14 cellular contexts compared by ENCODE assay signal in genomic region chr4:4880492-4880891, GRCh38. TPM values are rescaled to one million over a fixed set of nuclear protein-coding genes. Genes with fewer than 3 reads are reported as not detected.
DNase-seq lines count a peak whose midpoint lies in the region; TF ChIP-seq lines count a peak whose summit lies in the region.
"Had no signal": no experiment of that assay in that cellular context is flagged by ENCODE, and none has a peak within 500 bp of the region (broad histone marks: within the 10 kb centered on the region; RNA-seq: fewer than 3 reads in every experiment).

No MANE protein-coding gene starts in this region.

- peaks cover 18% of the 10 kb centered on the region for H3K27me3 ChIP-seq in cardiac muscle cell
- H3K27me3 ChIP-seq in right atrium auricular region = no peaks in the 10 kb centered on the region
- peaks cover 22% of the 10 kb centered on the region for H3K27me3 ChIP-seq in endodermal cell (ENCODE audit: control insufficient read depth, insufficient read depth, low read length, poor library complexity, severe bottlenecking)
- peaks cover 5% of the 10 kb centered on the region for H3K27me3 ChIP-seq in smooth muscle cell (ENCODE audit: low read depth)

- H4K20me1 ChIP-seq in OCI-LY7 (ENCODE audit: insufficient read depth, low read length) (no peaks in the 10 kb centered on the region), smooth muscle cell (ENCODE audit: low read depth) (no peaks in the 10 kb centered on the region)

- intact Hi-C loops in OCI-LY7 (cut with micrococcal nuclease; ENCODE audit: unreplicated experiment) = loop anchor here (2.0 kb wide), 1 partner anchor 392 kb away; no protein-coding TSS in a partner anchor

- H3K4me1 Mint-ChIP-seq in endodermal cell = no peaks in the 10 kb centered on the region

- BruUV-seq in OCI-LY7 (replicated peaks; lab: Mats Ljungman, UMichigan) = no TSS peak

- H3K79me2 ChIP-seq in OCI-LY7 (ENCODE audit: insufficient read depth, low read depth, low read length) = no peaks in the 10 kb centered on the region
- H3K79me2 ChIP-seq in smooth muscle cell (ENCODE audit: low read depth) = no peaks in the 10 kb centered on the region

- H3K9me2 ChIP-seq in OCI-LY7 (ENCODE audit: insufficient read depth, low read length) = no peaks in the 10 kb centered on the region

- H3K36me3 ChIP-seq in cardiac muscle cell = no peaks in the 10 kb centered on the region
- no peaks in the 10 kb centered on the region for H3K36me3 ChIP-seq in right atrium auricular region
- H3K36me3 ChIP-seq in OCI-LY7 (ENCODE audit: insufficient read depth, low read length) = no peaks in the 10 kb centered on the region
- H3K36me3 ChIP-seq in endodermal cell (ENCODE audit: control insufficient read depth, insufficient read depth, low read length) = no peaks in the 10 kb centered on the region
- H3K36me3 ChIP-seq in smooth muscle cell (ENCODE audit: low read depth) = no peaks in the 10 kb centered on the region
- H3K36me3 ChIP-seq: spleen had no signal

- H3K4me3 ChIP-seq in cardiac muscle cell = no peak overlapping the region
- no peak overlapping the region for H3K4me3 ChIP-seq in right atrium auricular region
- no peak overlapping the region for H3K4me3 ChIP-seq in OCI-LY7 (ENCODE audit: low read depth, low read length, poor library complexity, severe bottlenecking)
- no peak overlapping the region for H3K4me3 ChIP-seq in endodermal cell (ENCODE audit: low read length)
- H3K4me3 ChIP-seq in smooth muscle cell = no peak overlapping the region
- H3K4me3 ChIP-seq: spleen had no signal

- H3K27me3 Mint-ChIP-seq in endodermal cell (ENCODE audit: insufficient read depth) = peaks cover 50% of the 10 kb centered on the region

- H2AFZ ChIP-seq in OCI-LY7 (ENCODE audit: low read length) (no peak overlapping the region), smooth muscle cell (ENCODE audit: low read depth) (no peak overlapping the region)

- H3K4me2 ChIP-seq in OCI-LY7 (ENCODE audit: low read length) (no peak overlapping the region), smooth muscle cell (no peak overlapping the region)

- no peak overlapping the region for H3K9ac ChIP-seq in endodermal cell (ENCODE audit: extremely low read depth, low read length, poor library complexity, severe bottlenecking)
- no peak overlapping the region for H3K9ac ChIP-seq in smooth muscle cell (ENCODE audit: low read depth)

- WGBS in endodermal cell (ENCODE audit: insufficient coverage in 1 of 2, insufficient read length in 1 of 2), 2 experiments = 62% methylated on average over 1 of the region's 2 CpGs; no CpG with 5 or more reads in 1 of the 2 experiments
- WGBS in smooth muscle cell (ENCODE audit: low lambda C conversion rate) = 64% methylated on average over 2 of the region's 2 CpGs

- H3F3A ChIP-seq in smooth muscle cell (ENCODE audit: low read depth) = no peaks in the 10 kb centered on the region

- no peak overlapping the region for H3K27ac Mint-ChIP-seq in endodermal cell

- POLR2A ChIA-PET in OCI-LY7 (lab: Charles Lee) = no interaction called here

- TF ChIP-seq CTCF in cardiac muscle cell (IDR thresholded peaks at IDR 0.05; ENCODE audit: low read depth, low read length) (peak; percentile 46), right atrium auricular region (IDR thresholded peaks at IDR 0.05) (peak in 1 of 2 donors; percentile 59), OCI-LY7 (conservative IDR thresholded peaks at IDR 0.05; ENCODE audit: low read length) (peak; percentile 79), endodermal cell (conservative IDR thresholded peaks at IDR 0.05) (peak; percentile 69), smooth muscle cell (IDR thresholded peaks at IDR 0.05; ENCODE audit: borderline replicate concordance, insufficient read depth, poor library complexity, severe bottlenecking) (peak; percentile 38)

- CTCF ChIA-PET in OCI-LY7 (lab: Charles Lee; ENCODE audit: unreplicated experiment) = no interaction called here

- peaks cover 7% of the 10 kb centered on the region for H3K4me1 ChIP-seq in cardiac muscle cell (ENCODE audit: low read depth)
- H3K4me1 ChIP-seq in right atrium auricular region = no peaks in the 10 kb centered on the region
- no peaks in the 10 kb centered on the region for H3K4me1 ChIP-seq in OCI-LY7 (ENCODE audit: insufficient read depth, low read length, poor library complexity, severe bottlenecking)
- H3K4me1 ChIP-seq in endodermal cell (ENCODE audit: control insufficient read depth, insufficient read depth, low read length) = no peaks in the 10 kb centered on the region
- no peaks in the 10 kb centered on the region for H3K4me1 ChIP-seq in smooth muscle cell (ENCODE audit: low read depth)
- H3K4me1 ChIP-seq: spleen had no signal

- no peak overlapping the region for H3K4me3 Mint-ChIP-seq in endodermal cell

- H3K36me3 Mint-ChIP-seq in endodermal cell (ENCODE audit: low read depth) = no peaks in the 10 kb centered on the region

- no peaks in the 10 kb centered on the region for H3K9me3 ChIP-seq in cardiac muscle cell (ENCODE audit: low read depth)
- H3K9me3 ChIP-seq in right atrium auricular region = no peaks in the 10 kb centered on the region
- H3K9me3 ChIP-seq in OCI-LY7 (ENCODE audit: low read length) = no peaks in the 10 kb centered on the region
- no peaks in the 10 kb centered on the region for H3K9me3 ChIP-seq in endodermal cell (ENCODE audit: control insufficient read depth, low read length)
- H3K9me3 ChIP-seq in smooth muscle cell (replicated peaks; ENCODE audit: low read depth) = no peaks in the 10 kb centered on the region
- H3K9me3 ChIP-seq: spleen had no signal

- DNase-seq in cardiac muscle cell (ENCODE audit: low read depth in 1 of 2, low spot score in 1 of 2) (no peak), right atrium auricular region (ENCODE audit: low spot score) (no peak), OCI-LY7 (ENCODE audit: low spot score) (peak; percentile 9), endodermal cell (no peak), smooth muscle cell (lab: John Stamatoyannopoulos, UW; ENCODE audit: unreplicated experiment) (no peak), activated gamma-delta T cell (lab: John Stamatoyannopoulos, UW) (no peak)
- DNase-seq in stimulated activated CD4-positive, alpha-beta T cell treated with anti-CD3 and anti-CD28 coated beads, Interleukin-12 subunit alpha, Interleukin-12 subunit beta, amount 100 ng/mL, for 4 hours = no peak
- DNase-seq in activated CD4-positive, CD25-positive, alpha-beta regulatory T cell (lab: John Stamatoyannopoulos, UW) = no peak
- DNase-seq: activated CD4-positive, alpha-beta T cell treated with anti-CD3 and anti-CD28 coated beads for 4 hours; activated naive CD4-positive, alpha-beta T cell; AML-193; NCI-H2029 treated with DMSO at 0.1 percent for 48 hours; SHP77 treated with DMSO at 0.1 percent for 48 hours; spleen had no signal

- no peaks in the 10 kb centered on the region for H3K9me3 Mint-ChIP-seq in endodermal cell

- H3K27ac ChIP-seq in cardiac muscle cell = no peak overlapping the region
- H3K27ac ChIP-seq in right atrium auricular region = no peak overlapping the region
- no peak overlapping the region for H3K27ac ChIP-seq in OCI-LY7 (ENCODE audit: low read depth, low read length, poor library complexity, severe bottlenecking)
- no peak overlapping the region for H3K27ac ChIP-seq in endodermal cell (ENCODE audit: low read depth, low read length)
- no peak overlapping the region for H3K27ac ChIP-seq in smooth muscle cell (ENCODE audit: low read depth)
- H3K27ac ChIP-seq: spleen had no signal

RNA-seq across cellular contexts. Expression of gene MSX1, which starts 21.0 kb away (rescaled TPM):
- total RNA-seq in cardiac muscle cell (15.6 and 25.2 TPM in 2 replicates), right atrium auricular region (1 to 10 TPM; 1.4 to 2.9 TPM), OCI-LY7 (2022) (2.0 and 2.1 TPM in 2 replicates), endodermal cell (1 to 10 TPM in 1 of 2 donors, under 1 TPM in 1; 0.46 to 1.3 TPM), smooth muscle cell (13.4 and 15.5 TPM in 2 replicates)
- polyA plus RNA-seq in cardiac muscle cell (12.5 and 27.5 TPM in 2 replicates), smooth muscle cell (27.5 and 34.1 TPM in 2 replicates)
- total RNA-seq in OCI-LY7 (2014; rRNA removed; shearing (Covaris generic)) = 0.16 TPM in 1 of 2 replicates, not detected in the other
- 60.2 TPM for polyA plus RNA-seq in endodermal cell (2013, experiment 1 of 2)
- 43.4 TPM for polyA plus RNA-seq in endodermal cell (2013, experiment 2 of 2)
